In genomic region chr12:13243516-13244070, GRCh38 we compare ENCODE assay signal across 23 cellular contexts.
"Had no signal": no experiment of that assay in that cellular context is flagged by ENCODE, and none has a peak within 500 bp of the region (broad histone marks: within the 10 kb centered on the region; RNA-seq: fewer than 3 reads in every experiment).

No MANE protein-coding gene starts in this region.

- DNase-seq: activated CD4-positive, alpha-beta T cell treated with anti-CD3 and anti-CD28 coated beads for 4 hours; activated CD4-positive, alpha-beta T cell treated with anti-CD3 and anti-CD28 coated beads, Interleukin-2, amount 50 U/mL, for 4 hours; activated naive CD4-positive, alpha-beta T cell; activated T-cell treated with anti-CD3 and anti-CD28 coated beads for 4 hours; activated T-cell treated with anti-CD3 and anti-CD28 coated beads, Interleukin-2, amount 50 U/mL, for 72 hours; aorta; central memory CD4-positive, alpha-beta T cell; dermis blood vessel endothelial cell; effector CD4-positive, alpha-beta T cell; glutamatergic neuron; naive B cell; ovary; retina; stimulated activated CD4-positive, alpha-beta T cell treated with anti-CD3 and anti-CD28 coated beads, Interleukin-4, amount 100 ng/mL, for 4 hours; stimulated activated CD8-positive, alpha-beta memory T cell treated with anti-CD3 and anti-CD28 coated beads, Interleukin-4, amount 100 ng/mL, for 48 hours; stimulated activated naive CD8-positive, alpha-beta T cell treated with anti-CD3 and anti-CD28 coated beads, Interleukin-15, amount 100 ng/mL, for 72 hours; substantia nigra; SW 1271; T-helper 9 cell; upper lobe of right lung had no signal

- H3K27me3 ChIP-seq: esophagus muscularis mucosa, ovary, upper lobe of right lung had no signal

- H3K4me3 ChIP-seq: esophagus muscularis mucosa, ovary, skin epidermis, upper lobe of right lung had no signal

- H3K9me3 ChIP-seq: esophagus muscularis mucosa, ovary, upper lobe of right lung had no signal

- H3K4me1 ChIP-seq: esophagus muscularis mucosa, upper lobe of right lung had no signal

- H3K27ac ChIP-seq: esophagus muscularis mucosa, ovary, skin epidermis, upper lobe of right lung, VCaP had no signal

- H3K36me3 ChIP-seq: esophagus muscularis mucosa, ovary, upper lobe of right lung had no signal
